In the genomic region with DNA sequence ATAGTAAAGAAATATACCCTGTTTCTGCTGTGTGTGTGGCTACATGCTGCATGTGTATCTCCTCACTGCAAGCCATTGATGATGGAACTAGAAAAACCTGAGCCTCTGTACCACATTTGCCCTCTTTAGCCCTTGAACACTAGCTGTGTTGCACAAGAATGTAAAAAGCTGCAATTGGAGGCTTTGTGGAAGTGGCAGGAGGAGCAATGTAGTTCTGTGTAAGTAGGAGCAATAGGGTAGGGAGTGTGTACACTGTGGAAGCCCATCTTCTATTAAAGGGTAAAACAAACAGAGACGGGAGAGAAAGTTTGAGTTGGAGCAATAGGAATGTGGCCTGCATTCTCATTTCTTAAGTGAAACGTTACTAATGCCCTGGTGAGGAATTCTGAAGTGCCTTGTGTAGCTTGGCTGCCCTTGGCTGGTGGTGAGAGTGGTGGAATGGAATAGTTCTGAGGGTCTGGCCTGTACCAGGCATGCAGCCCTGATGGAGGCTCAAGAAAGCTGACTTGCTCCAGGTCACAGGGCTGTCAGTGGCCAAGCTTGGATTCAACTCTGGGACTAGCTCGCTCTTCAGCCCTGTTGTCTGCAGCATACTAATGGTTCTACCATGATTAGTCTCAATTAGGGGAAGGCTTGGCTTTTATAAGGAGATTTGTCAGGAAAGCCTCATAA, we compare ENCODE assay signal across 1 cellular context.
TF ChIP-seq lines count a peak whose summit lies in the region.

No MANE protein-coding gene starts in this region.

TF ChIP-seq in HepG2, 621 proteins besides CTCF, POLR2A, EP300 and RAD21 (continues in another document):
- TF ChIP-seq ZNF292 (CRISPR knock-in tag; IDR thresholded peaks at IDR 0.05; ENCODE audit: borderline replicate concordance, low read depth): peak; percentile 45; the same call in 1 of the 2 replicates
- no peak for TF ChIP-seq ZMAT3 (CRISPR knock-in tag; conservative IDR thresholded peaks at IDR 0.05)
- no peak for TF ChIP-seq ZBTB7A (CRISPR knock-in tag; IDR thresholded peaks at IDR 0.05)
- TF ChIP-seq, protein P1, sequence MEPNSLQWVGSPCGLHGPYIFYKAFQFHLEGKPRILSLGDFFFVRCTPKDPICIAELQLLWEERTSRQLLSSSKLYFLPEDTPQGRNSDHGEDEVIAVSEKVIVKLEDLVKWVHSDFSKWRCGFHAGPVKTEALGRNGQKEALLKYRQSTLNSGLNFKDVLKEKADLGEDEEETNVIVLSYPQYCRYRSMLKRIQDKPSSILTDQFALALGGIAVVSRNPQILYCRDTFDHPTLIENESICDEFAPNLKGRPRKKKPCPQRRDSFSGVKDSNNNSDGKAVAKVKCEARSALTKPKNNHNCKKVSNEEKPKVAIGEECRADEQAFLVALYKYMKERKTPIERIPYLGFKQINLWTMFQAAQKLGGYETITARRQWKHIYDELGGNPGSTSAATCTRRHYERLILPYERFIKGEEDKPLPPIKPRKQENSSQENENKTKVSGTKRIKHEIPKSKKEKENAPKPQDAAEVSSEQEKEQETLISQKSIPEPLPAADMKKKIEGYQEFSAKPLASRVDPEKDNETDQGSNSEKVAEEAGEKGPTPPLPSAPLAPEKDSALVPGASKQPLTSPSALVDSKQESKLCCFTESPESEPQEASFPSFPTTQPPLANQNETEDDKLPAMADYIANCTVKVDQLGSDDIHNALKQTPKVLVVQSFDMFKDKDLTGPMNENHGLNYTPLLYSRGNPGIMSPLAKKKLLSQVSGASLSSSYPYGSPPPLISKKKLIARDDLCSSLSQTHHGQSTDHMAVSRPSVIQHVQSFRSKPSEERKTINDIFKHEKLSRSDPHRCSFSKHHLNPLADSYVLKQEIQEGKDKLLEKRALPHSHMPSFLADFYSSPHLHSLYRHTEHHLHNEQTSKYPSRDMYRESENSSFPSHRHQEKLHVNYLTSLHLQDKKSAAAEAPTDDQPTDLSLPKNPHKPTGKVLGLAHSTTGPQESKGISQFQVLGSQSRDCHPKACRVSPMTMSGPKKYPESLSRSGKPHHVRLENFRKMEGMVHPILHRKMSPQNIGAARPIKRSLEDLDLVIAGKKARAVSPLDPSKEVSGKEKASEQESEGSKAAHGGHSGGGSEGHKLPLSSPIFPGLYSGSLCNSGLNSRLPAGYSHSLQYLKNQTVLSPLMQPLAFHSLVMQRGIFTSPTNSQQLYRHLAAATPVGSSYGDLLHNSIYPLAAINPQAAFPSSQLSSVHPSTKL (CRISPR knock-in tag; IDR thresholded peaks at IDR 0.05): 0 out of 2 replicates have a peak, but pooled peaks have one; percentile 17
- no peak for TF ChIP-seq FOXA1 (IDR thresholded peaks at IDR 0.05)
- peak; percentile 55 for TF ChIP-seq FOXA1 (CRISPR knock-in tag; IDR thresholded peaks at IDR 0.05)
- no peak for TF ChIP-seq SMAD3 (CRISPR knock-in tag; IDR thresholded peaks at IDR 0.05)
- TF ChIP-seq CEBPB (IDR thresholded peaks at IDR 0.05; ENCODE audit: borderline replicate concordance, low read depth, low read length): peak; percentile 89
- TF ChIP-seq SOX13 (IDR thresholded peaks at IDR 0.05): no peak
- TF ChIP-seq SOX13 (CRISPR knock-in tag; conservative IDR thresholded peaks at IDR 0.05 in 1 of 2, IDR thresholded peaks at IDR 0.05 in 1 of 2): 0 out of 4 replicates have a peak, but pooled peaks of 1 of the 2 experiments have one; percentile 30
- no peak for TF ChIP-seq MBNL3 (CRISPR knock-in tag; conservative IDR thresholded peaks at IDR 0.05)
- no peak for TF ChIP-seq HOXA9 (CRISPR knock-in tag; IDR thresholded peaks at IDR 0.05; ENCODE audit: borderline replicate concordance)
- TF ChIP-seq SRF (IDR thresholded peaks at IDR 0.05; ENCODE audit: low read depth, low read length): no peak
- TF ChIP-seq, protein P2, sequence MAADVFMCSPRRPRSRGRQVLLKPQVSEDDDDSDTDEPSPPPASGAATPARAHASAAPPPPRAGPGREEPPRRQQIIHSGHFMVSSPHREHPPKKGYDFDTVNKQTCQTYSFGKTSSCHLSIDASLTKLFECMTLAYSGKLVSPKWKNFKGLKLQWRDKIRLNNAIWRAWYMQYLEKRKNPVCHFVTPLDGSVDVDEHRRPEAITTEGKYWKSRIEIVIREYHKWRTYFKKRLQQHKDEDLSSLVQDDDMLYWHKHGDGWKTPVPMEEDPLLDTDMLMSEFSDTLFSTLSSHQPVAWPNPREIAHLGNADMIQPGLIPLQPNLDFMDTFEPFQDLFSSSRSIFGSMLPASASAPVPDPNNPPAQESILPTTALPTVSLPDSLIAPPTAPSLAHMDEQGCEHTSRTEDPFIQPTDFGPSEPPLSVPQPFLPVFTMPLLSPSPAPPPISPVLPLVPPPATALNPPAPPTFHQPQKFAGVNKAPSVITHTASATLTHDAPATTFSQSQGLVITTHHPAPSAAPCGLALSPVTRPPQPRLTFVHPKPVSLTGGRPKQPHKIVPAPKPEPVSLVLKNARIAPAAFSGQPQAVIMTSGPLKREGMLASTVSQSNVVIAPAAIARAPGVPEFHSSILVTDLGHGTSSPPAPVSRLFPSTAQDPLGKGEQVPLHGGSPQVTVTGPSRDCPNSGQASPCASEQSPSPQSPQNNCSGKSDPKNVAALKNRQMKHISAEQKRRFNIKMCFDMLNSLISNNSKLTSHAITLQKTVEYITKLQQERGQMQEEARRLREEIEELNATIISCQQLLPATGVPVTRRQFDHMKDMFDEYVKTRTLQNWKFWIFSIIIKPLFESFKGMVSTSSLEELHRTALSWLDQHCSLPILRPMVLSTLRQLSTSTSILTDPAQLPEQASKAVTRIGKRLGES (CRISPR knock-in tag; IDR thresholded peaks at IDR 0.05; ENCODE audit: borderline replicate concordance): no peak
- TF ChIP-seq, protein P3, sequence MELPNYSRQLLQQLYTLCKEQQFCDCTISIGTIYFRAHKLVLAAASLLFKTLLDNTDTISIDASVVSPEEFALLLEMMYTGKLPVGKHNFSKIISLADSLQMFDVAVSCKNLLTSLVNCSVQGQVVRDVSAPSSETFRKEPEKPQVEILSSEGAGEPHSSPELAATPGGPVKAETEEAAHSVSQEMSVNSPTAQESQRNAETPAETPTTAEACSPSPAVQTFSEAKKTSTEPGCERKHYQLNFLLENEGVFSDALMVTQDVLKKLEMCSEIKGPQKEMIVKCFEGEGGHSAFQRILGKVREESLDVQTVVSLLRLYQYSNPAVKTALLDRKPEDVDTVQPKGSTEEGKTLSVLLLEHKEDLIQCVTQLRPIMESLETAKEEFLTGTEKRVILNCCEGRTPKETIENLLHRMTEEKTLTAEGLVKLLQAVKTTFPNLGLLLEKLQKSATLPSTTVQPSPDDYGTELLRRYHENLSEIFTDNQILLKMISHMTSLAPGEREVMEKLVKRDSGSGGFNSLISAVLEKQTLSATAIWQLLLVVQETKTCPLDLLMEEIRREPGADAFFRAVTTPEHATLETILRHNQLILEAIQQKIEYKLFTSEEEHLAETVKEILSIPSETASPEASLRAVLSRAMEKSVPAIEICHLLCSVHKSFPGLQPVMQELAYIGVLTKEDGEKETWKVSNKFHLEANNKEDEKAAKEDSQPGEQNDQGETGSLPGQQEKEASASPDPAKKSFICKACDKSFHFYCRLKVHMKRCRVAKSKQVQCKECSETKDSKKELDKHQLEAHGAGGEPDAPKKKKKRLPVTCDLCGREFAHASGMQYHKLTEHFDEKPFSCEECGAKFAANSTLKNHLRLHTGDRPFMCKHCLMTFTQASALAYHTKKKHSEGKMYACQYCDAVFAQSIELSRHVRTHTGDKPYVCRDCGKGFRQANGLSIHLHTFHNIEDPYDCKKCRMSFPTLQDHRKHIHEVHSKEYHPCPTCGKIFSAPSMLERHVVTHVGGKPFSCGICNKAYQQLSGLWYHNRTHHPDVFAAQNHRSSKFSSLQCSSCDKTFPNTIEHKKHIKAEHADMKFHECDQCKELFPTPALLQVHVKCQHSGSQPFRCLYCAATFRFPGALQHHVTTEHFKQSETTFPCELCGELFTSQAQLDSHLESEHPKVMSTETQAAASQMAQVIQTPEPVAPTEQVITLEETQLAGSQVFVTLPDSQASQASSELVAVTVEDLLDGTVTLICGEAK (IDR thresholded peaks at IDR 0.05): no peak
- TF ChIP-seq, protein P3 (CRISPR knock-in tag; IDR thresholded peaks at IDR 0.05): no peak
- TF ChIP-seq SAP130 (CRISPR knock-in tag; IDR thresholded peaks at IDR 0.05; ENCODE audit: low read depth): 0 out of 2 replicates have a peak, but pooled peaks have one; percentile 26
- TF ChIP-seq PLRG1 (conservative IDR thresholded peaks at IDR 0.05): no peak
- no peak for TF ChIP-seq ZNF10 (CRISPR knock-in tag; IDR thresholded peaks at IDR 0.05; ENCODE audit: borderline replicate concordance, low read depth)
- no peak for TF ChIP-seq STAG1 (CRISPR knock-in tag; IDR thresholded peaks at IDR 0.05)
- TF ChIP-seq RBFOX2 (IDR thresholded peaks at IDR 0.05; ENCODE audit: low read depth, low read length): no peak
- no peak for TF ChIP-seq ZNF652 (CRISPR knock-in tag; IDR thresholded peaks at IDR 0.05; ENCODE audit: borderline replicate concordance, low read depth)
- TF ChIP-seq SMYD3 (CRISPR knock-in tag; IDR thresholded peaks at IDR 0.05): no peak
- TF ChIP-seq SNRNP70 (IDR thresholded peaks at IDR 0.05; ENCODE audit: low read depth, low read length): no peak
- peak; percentile 77 for TF ChIP-seq CEBPG (CRISPR knock-in tag; IDR thresholded peaks at IDR 0.05)
- TF ChIP-seq ZBTB21 (CRISPR knock-in tag; IDR thresholded peaks at IDR 0.05): no peak
- TF ChIP-seq GATA4 (IDR thresholded peaks at IDR 0.05; ENCODE audit: borderline replicate concordance, low read depth): no peak
- no peak for TF ChIP-seq ZNF367 (CRISPR knock-in tag; IDR thresholded peaks at IDR 0.05; ENCODE audit: borderline replicate concordance)
- no peak for TF ChIP-seq MEF2D (CRISPR knock-in tag; IDR thresholded peaks at IDR 0.05)
- TF ChIP-seq, protein P4, sequence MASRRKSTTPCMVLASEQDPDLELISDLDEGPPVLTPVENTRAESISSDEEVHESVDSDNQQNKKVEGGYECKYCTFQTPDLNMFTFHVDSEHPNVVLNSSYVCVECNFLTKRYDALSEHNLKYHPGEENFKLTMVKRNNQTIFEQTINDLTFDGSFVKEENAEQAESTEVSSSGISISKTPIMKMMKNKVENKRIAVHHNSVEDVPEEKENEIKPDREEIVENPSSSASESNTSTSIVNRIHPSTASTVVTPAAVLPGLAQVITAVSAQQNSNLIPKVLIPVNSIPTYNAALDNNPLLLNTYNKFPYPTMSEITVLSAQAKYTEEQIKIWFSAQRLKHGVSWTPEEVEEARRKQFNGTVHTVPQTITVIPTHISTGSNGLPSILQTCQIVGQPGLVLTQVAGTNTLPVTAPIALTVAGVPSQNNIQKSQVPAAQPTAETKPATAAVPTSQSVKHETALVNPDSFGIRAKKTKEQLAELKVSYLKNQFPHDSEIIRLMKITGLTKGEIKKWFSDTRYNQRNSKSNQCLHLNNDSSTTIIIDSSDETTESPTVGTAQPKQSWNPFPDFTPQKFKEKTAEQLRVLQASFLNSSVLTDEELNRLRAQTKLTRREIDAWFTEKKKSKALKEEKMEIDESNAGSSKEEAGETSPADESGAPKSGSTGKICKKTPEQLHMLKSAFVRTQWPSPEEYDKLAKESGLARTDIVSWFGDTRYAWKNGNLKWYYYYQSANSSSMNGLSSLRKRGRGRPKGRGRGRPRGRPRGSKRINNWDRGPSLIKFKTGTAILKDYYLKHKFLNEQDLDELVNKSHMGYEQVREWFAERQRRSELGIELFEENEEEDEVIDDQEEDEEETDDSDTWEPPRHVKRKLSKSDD (CRISPR knock-in tag; IDR thresholded peaks at IDR 0.05; ENCODE audit: low read depth): 0 out of 2 replicates have a peak, but pooled peaks have one; percentile 43
- TF ChIP-seq HNF4A (CRISPR knock-in tag; IDR thresholded peaks at IDR 0.05): 0 out of 2 replicates have a peak, but pooled peaks have one; percentile 35
- TF ChIP-seq, protein P5, sequence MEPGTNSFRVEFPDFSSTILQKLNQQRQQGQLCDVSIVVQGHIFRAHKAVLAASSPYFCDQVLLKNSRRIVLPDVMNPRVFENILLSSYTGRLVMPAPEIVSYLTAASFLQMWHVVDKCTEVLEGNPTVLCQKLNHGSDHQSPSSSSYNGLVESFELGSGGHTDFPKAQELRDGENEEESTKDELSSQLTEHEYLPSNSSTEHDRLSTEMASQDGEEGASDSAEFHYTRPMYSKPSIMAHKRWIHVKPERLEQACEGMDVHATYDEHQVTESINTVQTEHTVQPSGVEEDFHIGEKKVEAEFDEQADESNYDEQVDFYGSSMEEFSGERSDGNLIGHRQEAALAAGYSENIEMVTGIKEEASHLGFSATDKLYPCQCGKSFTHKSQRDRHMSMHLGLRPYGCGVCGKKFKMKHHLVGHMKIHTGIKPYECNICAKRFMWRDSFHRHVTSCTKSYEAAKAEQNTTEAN (CRISPR knock-in tag; conservative IDR thresholded peaks at IDR 0.05): no peak
- TF ChIP-seq IRF2 (CRISPR knock-in tag; IDR thresholded peaks at IDR 0.05): no peak
- no peak for TF ChIP-seq NFIC (IDR thresholded peaks at IDR 0.05; ENCODE audit: low read length)
- TF ChIP-seq GATAD2A (CRISPR knock-in tag; IDR thresholded peaks at IDR 0.05): peak; percentile 63
- 0 out of 2 replicates have a peak, but pooled peaks have one; percentile 11 for TF ChIP-seq FOXA3 (CRISPR knock-in tag; IDR thresholded peaks at IDR 0.05)
- TF ChIP-seq, protein P6, sequence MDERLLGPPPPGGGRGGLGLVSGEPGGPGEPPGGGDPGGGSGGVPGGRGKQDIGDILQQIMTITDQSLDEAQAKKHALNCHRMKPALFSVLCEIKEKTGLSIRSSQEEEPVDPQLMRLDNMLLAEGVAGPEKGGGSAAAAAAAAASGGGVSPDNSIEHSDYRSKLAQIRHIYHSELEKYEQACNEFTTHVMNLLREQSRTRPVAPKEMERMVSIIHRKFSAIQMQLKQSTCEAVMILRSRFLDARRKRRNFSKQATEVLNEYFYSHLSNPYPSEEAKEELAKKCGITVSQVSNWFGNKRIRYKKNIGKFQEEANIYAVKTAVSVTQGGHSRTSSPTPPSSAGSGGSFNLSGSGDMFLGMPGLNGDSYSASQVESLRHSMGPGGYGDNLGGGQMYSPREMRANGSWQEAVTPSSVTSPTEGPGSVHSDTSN (CRISPR knock-in tag; IDR thresholded peaks at IDR 0.05): no peak
- TF ChIP-seq HDAC2 (CRISPR knock-in tag; IDR thresholded peaks at IDR 0.05): 0 out of 2 replicates have a peak, but pooled peaks have one; percentile 20
